In the genomic region with DNA sequence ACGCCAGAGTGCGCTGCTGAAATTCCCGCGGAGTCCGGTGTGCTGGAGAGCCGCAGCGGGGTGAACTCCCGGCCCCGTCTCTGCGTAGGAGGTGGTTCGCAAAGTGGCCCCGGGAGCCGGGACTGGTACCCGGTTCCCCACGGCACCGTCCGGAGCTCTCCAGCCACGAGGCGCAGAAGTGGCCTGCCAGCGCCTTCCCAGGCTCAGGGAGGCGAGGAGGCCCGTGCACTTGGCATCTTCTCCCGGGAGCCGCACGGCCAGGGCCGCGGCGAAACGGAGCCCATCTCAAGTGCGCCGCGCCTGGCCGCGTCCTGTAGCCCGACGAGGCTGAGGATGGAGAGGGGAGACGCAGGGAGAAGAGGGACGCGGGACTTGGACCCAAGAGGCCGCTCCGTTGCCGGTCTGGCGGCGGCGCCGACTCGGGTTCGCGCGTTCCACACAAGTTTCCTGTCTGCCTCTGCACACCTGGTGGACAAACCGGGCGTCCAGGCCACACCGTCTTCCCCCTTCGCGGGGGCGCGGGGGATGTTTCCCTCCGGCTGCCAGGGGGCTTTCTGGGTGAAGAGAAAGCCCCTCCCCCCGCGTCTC, we compare ENCODE assay signal across 12 cellular contexts. TPM values are rescaled to one million over a fixed set of nuclear protein-coding genes. Genes with fewer than 3 reads are reported as not detected.
DNase-seq lines count a peak whose midpoint lies in the region; ATAC-seq and TF ChIP-seq lines count a peak whose summit lies in the region.
"Had no signal": no experiment of that assay in that cellular context is flagged by ENCODE, and none has a peak within 500 bp of the region (broad histone marks: within the 10 kb centered on the region; RNA-seq: fewer than 3 reads in every experiment).

No MANE protein-coding gene starts in this region.

- TF ChIP-seq POLR2A in GM18505 (IDR thresholded peaks at IDR 0.05; ENCODE audit: borderline replicate concordance, extremely low read depth, insufficient read depth, insufficient read length), result no peak

- H3K4me3 ChIP-seq in NT2/D1 (ENCODE audit: insufficient read length, low read depth) (peak overlapping the region; percentile 42), osteoblast (ENCODE audit: insufficient read depth, low read length) (no peak overlapping the region)

- H3K4me2 ChIP-seq in osteoblast (ENCODE audit: insufficient read depth, low read length), result no peak overlapping the region

- H4K20me1 ChIP-seq in osteoblast (ENCODE audit: insufficient read depth, low read length), result no peaks in the 10 kb centered on the region

- no peak overlapping the region for H3K27ac Mint-ChIP-seq in activated T-cell treated with anti-CD3 and anti-CD28 coated beads, Interleukin-2, amount 50 U/mL, for 72 hours

- peak overlapping the region in 1 of 2 donors; percentile 45 for H3K4me3 Mint-ChIP-seq in activated T-cell treated with anti-CD3 and anti-CD28 coated beads, Interleukin-2, amount 50 U/mL, for 72 hours

- H3K9me3 Mint-ChIP-seq in activated T-cell treated with anti-CD3 and anti-CD28 coated beads, Interleukin-2, amount 50 U/mL, for 72 hours, result peaks cover 0 to 1% of the 10 kb centered on the region in 2 donors

- peaks cover 5 to 9% of the 10 kb centered on the region in 2 donors for H3K36me3 Mint-ChIP-seq in activated T-cell treated with anti-CD3 and anti-CD28 coated beads, Interleukin-2, amount 50 U/mL, for 72 hours (ENCODE audit: insufficient read depth in 2 of 2)

- H3K36me3 ChIP-seq in NT2/D1 (ENCODE audit: insufficient read depth, insufficient read length, low read length) (no peaks in the 10 kb centered on the region), osteoblast (ENCODE audit: insufficient read depth, low read length) (no peaks in the 10 kb centered on the region)

- H3K4me1 Mint-ChIP-seq in activated T-cell treated with anti-CD3 and anti-CD28 coated beads, Interleukin-2, amount 50 U/mL, for 72 hours (ENCODE audit: low read depth), result peaks cover 12% of the 10 kb centered on the region

- H3K4me1 ChIP-seq in NT2/D1 (ENCODE audit: insufficient read depth, insufficient read length), result peaks cover 5% of the 10 kb centered on the region
- no peaks in the 10 kb centered on the region for H3K4me1 ChIP-seq in osteoblast (ENCODE audit: insufficient read depth, low read length)

- H3K27ac ChIP-seq in osteoblast (ENCODE audit: low read depth, low read length), result no peak overlapping the region

- H3K27me3 ChIP-seq in NT2/D1 (ENCODE audit: insufficient read depth, insufficient read length) (peaks cover 82% of the 10 kb centered on the region), osteoblast (ENCODE audit: insufficient read depth, low read length) (peaks cover 6% of the 10 kb centered on the region)

- no peak overlapping the region for H2AFZ ChIP-seq in osteoblast (ENCODE audit: low read length)

- H3K9me3 ChIP-seq in NT2/D1 (ENCODE audit: insufficient read depth, low read length) (no peaks in the 10 kb centered on the region), osteoblast (ENCODE audit: low read depth, low read length) (no peaks in the 10 kb centered on the region)

- TF ChIP-seq CTCF in osteoblast (IDR thresholded peaks at IDR 0.05; ENCODE audit: extremely low read depth, low read depth, low read length), result no peak

- H3K27me3 Mint-ChIP-seq in activated T-cell treated with anti-CD3 and anti-CD28 coated beads, Interleukin-2, amount 50 U/mL, for 72 hours (ENCODE audit: low read depth), result peaks cover 76% of the 10 kb centered on the region

- ATAC-seq in Right ventricle myocardium superior (ENCODE audit: poor library complexity) (peak; percentile 48), HG03521 (IDR thresholded peaks at IDR 0.05; ENCODE audit: unreplicated experiment) (no peak), GM18505 (IDR thresholded peaks at IDR 0.05; ENCODE audit: unreplicated experiment) (no peak)
- no peak for ATAC-seq in activated T-cell treated with anti-CD3 and anti-CD28 coated beads, Interleukin-2, amount 50 U/mL, for 72 hours (replicated peaks in 1 of 2)

- H3K79me2 ChIP-seq in osteoblast (ENCODE audit: insufficient read depth, low read length), result no peaks in the 10 kb centered on the region

- H3K9ac ChIP-seq in NT2/D1 (ENCODE audit: insufficient read length, low read depth), result peak overlapping the region; percentile 77

- intact Hi-C loops in Right ventricle myocardium superior (cut with DNase I), result no loop called here

- peak; percentile 17 for DNase-seq in DMS114 treated with DMSO at 0.1 percent for 48 hours (lab: John Stamatoyannopoulos, UW; ENCODE audit: unreplicated experiment)
- no peak for DNase-seq in NT2/D1 (ENCODE audit: low read depth, low spot score)
- no peak for DNase-seq in Right ventricle myocardium superior
- peak; percentile 84 for DNase-seq in osteoblast (ENCODE audit: insufficient read length, low spot score, missing footprints)
- no peak for DNase-seq in NCI-H2081 (lab: John Stamatoyannopoulos, UW)
- DNase-seq in activated T-cell treated with anti-CD3 and anti-CD28 coated beads, Interleukin-2, amount 50 U/mL, for 72 hours, result no peak
- DNase-seq: Karpas-422 had no signal

RNA-seq across cellular contexts. Expression of gene IRX1, which starts 1.0 kb away (rescaled TPM):
- total RNA-seq in Right ventricle myocardium superior, result 0.65 TPM
- 1.4 and 3.2 TPM in 2 replicates for total RNA-seq in osteoblast
- not detected for total RNA-seq in activated T-cell treated with anti-CD3 and anti-CD28 coated beads, Interleukin-2, amount 50 U/mL, for 72 hours
- total RNA-seq: activated CD8-positive, alpha-beta memory T cell treated with anti-CD3 and anti-CD28 coated beads for 36 hours; lung microvascular endothelial cell; RPMI7951 had no signal

Comparison
In these comparisons a context has a peak if more than half of its experiments do, and no peak if none do; other contexts are left out.
1. DNase-seq: peak in DMS114 treated with DMSO at 0.1 percent for 48 hours (single experiment) and osteoblast (single experiment); none in NT2/D1 (single experiment), Right ventricle myocardium superior (single experiment), NCI-H2081 (0 of 2) and activated T-cell treated with anti-CD3 and anti-CD28 coated beads, Interleukin-2, amount 50 U/mL, for 72 hours (0 of 2).